Comparison of ENCODE assay signal across 10 cellular contexts in the genomic region with DNA sequence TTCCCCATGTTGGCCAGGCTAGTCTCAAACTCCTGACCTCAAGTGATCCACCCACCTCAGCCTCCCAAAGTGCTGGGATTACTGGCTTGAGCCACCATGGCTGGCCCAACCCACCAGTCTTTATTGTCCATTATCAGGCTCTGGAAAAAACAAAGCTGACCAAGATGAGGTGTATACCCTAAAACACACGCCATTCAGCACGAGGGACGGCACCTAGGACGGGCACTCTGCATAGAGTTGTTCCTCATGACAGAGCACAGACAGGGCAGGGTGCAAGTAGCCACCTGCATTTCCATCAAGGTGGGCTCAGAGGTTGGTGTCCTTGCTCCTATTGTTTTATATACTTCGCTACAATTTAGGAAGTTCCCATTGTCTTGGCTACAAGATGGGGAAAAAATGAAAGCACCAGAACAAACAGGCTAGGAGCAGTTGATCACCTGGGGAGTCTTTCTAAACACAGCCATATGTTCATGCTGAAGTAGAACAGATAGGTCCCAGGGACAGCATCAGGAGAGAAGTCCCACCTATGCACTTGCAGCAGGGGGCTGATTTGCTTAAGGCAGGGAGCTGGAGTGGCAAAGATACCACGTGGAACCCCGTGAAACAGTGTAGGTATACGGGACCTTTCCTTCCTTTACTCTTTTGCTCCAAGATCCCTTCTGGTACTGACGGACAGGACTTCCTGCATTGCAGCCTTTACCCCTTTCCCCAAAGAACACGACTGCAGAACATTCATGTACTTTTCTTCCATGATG. TPM values are rescaled to one million over a fixed set of nuclear protein-coding genes. Genes with fewer than 3 reads are reported as not detected.
DNase-seq lines count a peak whose midpoint lies in the region; ATAC-seq and TF ChIP-seq lines count a peak whose summit lies in the region.
"Had no signal": no experiment of that assay in that cellular context is flagged by ENCODE, and none has a peak within 500 bp of the region (broad histone marks: within the 10 kb centered on the region; RNA-seq: fewer than 3 reads in every experiment).

No MANE protein-coding gene starts in this region.

- no peaks in the 10 kb centered on the region for H3K27me3 Mint-ChIP-seq in activated T-cell treated with anti-CD3 and anti-CD28 coated beads, Interleukin-2, amount 50 U/mL, for 24 hours
- H3K27me3 Mint-ChIP-seq in endodermal cell (ENCODE audit: insufficient read depth) = peaks cover 2% of the 10 kb centered on the region
- H3K27me3 Mint-ChIP-seq in Caco-2 (ENCODE audit: insufficient read depth, unreplicated experiment) = no peaks in the 10 kb centered on the region

- no peak overlapping the region for H3K9ac ChIP-seq in endodermal cell (ENCODE audit: extremely low read depth, low read length, poor library complexity, severe bottlenecking)
- H3K9ac ChIP-seq: KMS-11 had no signal

- no peak for ATAC-seq in HG02610 (IDR thresholded peaks at IDR 0.05; ENCODE audit: unreplicated experiment)

- DNase-seq in activated T-cell treated with anti-CD3 and anti-CD28 coated beads, Interleukin-2, amount 50 U/mL, for 24 hours = peak; percentile 26
- DNase-seq in activated T-cell treated with anti-CD3 and anti-CD28 coated beads for 4 hours = no peak
- peak in 2 of 3 donors; percentile 7 to 36 for DNase-seq in Peyer's patch
- peak; percentile 35 for DNase-seq in endodermal cell
- DNase-seq in ureter (ENCODE audit: low spot score) = peak; percentile 33
- no peak for DNase-seq in Caco-2
- DNase-seq in H4 (ENCODE audit: low spot score) = no peak

- H3K4me1 ChIP-seq in Peyer's patch (peaks cover 0 to 32% (median 8%) of the 10 kb centered on the region in 4 donors), endodermal cell (ENCODE audit: control insufficient read depth, insufficient read depth, low read length) (no peaks in the 10 kb centered on the region), Caco-2 (peaks cover 11% of the 10 kb centered on the region; the same call in 1 of the 2 replicates)

- H3K9me3 ChIP-seq in Peyer's patch (no peaks in the 10 kb centered on the region), endodermal cell (ENCODE audit: control insufficient read depth, low read length) (no peaks in the 10 kb centered on the region), Caco-2 (no peaks in the 10 kb centered on the region)

- H3K4me3 Mint-ChIP-seq in activated T-cell treated with anti-CD3 and anti-CD28 coated beads, Interleukin-2, amount 50 U/mL, for 24 hours = no peak overlapping the region
- H3K4me3 Mint-ChIP-seq in endodermal cell (no peak overlapping the region), Caco-2 (ENCODE audit: unreplicated experiment) (no peak overlapping the region)

- intact Hi-C loops in Caco-2 (cut with micrococcal nuclease; ENCODE audit: unreplicated experiment) = no loop called here

- H3K27ac Mint-ChIP-seq in activated T-cell treated with anti-CD3 and anti-CD28 coated beads, Interleukin-2, amount 50 U/mL, for 24 hours = no peak overlapping the region
- H3K27ac Mint-ChIP-seq in endodermal cell (no peak overlapping the region), Caco-2 (ENCODE audit: unreplicated experiment) (no peak overlapping the region)
- H3K27ac Mint-ChIP-seq: CD8-positive, alpha-beta T cell had no signal

- no peak overlapping the region for H3K4me3 ChIP-seq in Peyer's patch
- H3K4me3 ChIP-seq in endodermal cell (ENCODE audit: low read length) = no peak overlapping the region
- no peak overlapping the region for H3K4me3 ChIP-seq in Caco-2 (ENCODE audit: low read depth, low read length)

- peaks cover 46% of the 10 kb centered on the region for H3K36me3 Mint-ChIP-seq in activated T-cell treated with anti-CD3 and anti-CD28 coated beads, Interleukin-2, amount 50 U/mL, for 24 hours (ENCODE audit: low read depth)
- peaks cover 16% of the 10 kb centered on the region for H3K36me3 Mint-ChIP-seq in endodermal cell (ENCODE audit: low read depth)
- H3K36me3 Mint-ChIP-seq in Caco-2 (ENCODE audit: insufficient read depth, unreplicated experiment) = peaks cover 26% of the 10 kb centered on the region

- TF ChIP-seq CTCF in Peyer's patch (IDR thresholded peaks at IDR 0.05) (no peak), endodermal cell (conservative IDR thresholded peaks at IDR 0.05) (no peak), Caco-2 (IDR thresholded peaks at IDR 0.05; ENCODE audit: insufficient read depth in 1 of 2, low read depth in 1 of 2, low read length in 1 of 2, severe bottlenecking in 1 of 2, unreplicated experiment in 1 of 2) (no peak)

- H3K36me3 ChIP-seq in Peyer's patch (peaks cover 0 to 9% (median 0%) of the 10 kb centered on the region in 3 donors), endodermal cell (ENCODE audit: control insufficient read depth, insufficient read depth, low read length) (peaks cover 13% of the 10 kb centered on the region), Caco-2 (ENCODE audit: control insufficient read depth, insufficient read depth, low read length) (no peaks in the 10 kb centered on the region)

- H3K4me1 Mint-ChIP-seq in activated T-cell treated with anti-CD3 and anti-CD28 coated beads, Interleukin-2, amount 50 U/mL, for 24 hours (ENCODE audit: low read depth) = peaks cover 39% of the 10 kb centered on the region
- peaks cover 13% of the 10 kb centered on the region for H3K4me1 Mint-ChIP-seq in endodermal cell
- H3K4me1 Mint-ChIP-seq in Caco-2 (ENCODE audit: low read depth, unreplicated experiment) = peaks cover 6% of the 10 kb centered on the region

- no peaks in the 10 kb centered on the region for H3K9me3 Mint-ChIP-seq in activated T-cell treated with anti-CD3 and anti-CD28 coated beads, Interleukin-2, amount 50 U/mL, for 24 hours
- H3K9me3 Mint-ChIP-seq in endodermal cell (no peaks in the 10 kb centered on the region), Caco-2 (ENCODE audit: unreplicated experiment) (no peaks in the 10 kb centered on the region)
- H3K9me3 Mint-ChIP-seq: CD8-positive, alpha-beta T cell had no signal

- no TSS peak for BruUV-seq in Caco-2 (replicated peaks; lab: Mats Ljungman, UMichigan)

- CTCF ChIA-PET in Caco-2 (lab: Charles Lee) = interaction anchor here (0.5 to 3.2 kb wide), 18 partner anchors 9 to 357 kb away, joined by 3 to 147 read pairs (median 6); a partner anchor contains a TSS

- H3K27me3 ChIP-seq in Peyer's patch (no peaks in the 10 kb centered on the region), endodermal cell (ENCODE audit: control insufficient read depth, insufficient read depth, low read length, poor library complexity, severe bottlenecking) (no peaks in the 10 kb centered on the region), Caco-2 (replicated peaks; ENCODE audit: control insufficient read depth, insufficient read depth, low read length) (no peaks in the 10 kb centered on the region)

- POLR2A ChIA-PET in Caco-2 (lab: Charles Lee) = interaction anchor here (1.5 kb wide), 1 partner anchor 77 kb away, joined by 6 read pairs; no protein-coding TSS in a partner anchor

- H3K27ac ChIP-seq in Peyer's patch = no peak overlapping the region
- no peak overlapping the region for H3K27ac ChIP-seq in endodermal cell (ENCODE audit: low read depth, low read length)
- H3K27ac ChIP-seq: KMS-11 had no signal

- no peak for TF ChIP-seq POLR2A in Peyer's patch (IDR thresholded peaks at IDR 0.05)

- WGBS in endodermal cell (ENCODE audit: insufficient coverage in 1 of 2, insufficient read length in 1 of 2), 2 experiments = 93 to 98% methylated on average over 8 to 10 of the region's 10 CpGs

RNA-seq across cellular contexts. Expression of a gene that starts 4.5 kb away (rescaled TPM):
- total RNA-seq in Peyer's patch (100 to 1,000 TPM; 111 to 137 (median 117) TPM), endodermal cell (100 to 1,000 TPM; 143 to 152 TPM), ureter (293 TPM), Caco-2 (2022) (215 and 219 TPM in 2 replicates)
- polyA plus RNA-seq in endodermal cell (2013, experiment 1 of 2) = 161 TPM
- polyA plus RNA-seq in endodermal cell (2013, experiment 2 of 2) = 154 TPM
- 128 and 140 TPM in 2 replicates for total RNA-seq in H4 (2014; rRNA removed; shearing (Covaris generic))

RNA-seq across cellular contexts. Expression of a gene that starts 5.0 kb away (rescaled TPM):
- total RNA-seq in Peyer's patch (not detected), endodermal cell (1 to 10 TPM; 5.1 to 7.1 TPM), ureter (1.6 TPM), Caco-2 (2022) (0.11 TPM in 1 of 2 replicates, not detected in the other)
- polyA plus RNA-seq in endodermal cell (2013, experiment 1 of 2) = 9.8 TPM
- polyA plus RNA-seq in endodermal cell (2013, experiment 2 of 2) = 9.5 TPM
- total RNA-seq in H4 (2014; rRNA removed; shearing (Covaris generic)) = 0.37 and 1.1 TPM in 2 replicates

RNA-seq across cellular contexts. Expression of a gene that starts 28.3 kb away (rescaled TPM):
- total RNA-seq in Peyer's patch = 10 to 100 TPM; 33.5 to 89.2 (median 65.0) TPM
- total RNA-seq in endodermal cell = 10 to 100 TPM; 48.8 to 73.4 TPM
- 89.8 TPM for polyA plus RNA-seq in endodermal cell (2013, experiment 1 of 2)
- polyA plus RNA-seq in endodermal cell (2013, experiment 2 of 2) = 83.0 TPM
- 75.4 TPM for total RNA-seq in ureter
- 27.8 and 30.7 TPM in 2 replicates for total RNA-seq in Caco-2 (2022)
- 53.2 and 72.4 TPM in 2 replicates for total RNA-seq in H4 (2014; rRNA removed; shearing (Covaris generic))

RNA-seq across cellular contexts. Expression of a gene that starts 33.0 kb away (rescaled TPM):
- total RNA-seq in Peyer's patch (10 to 100 TPM; 42.5 to 83.3 (median 46.7) TPM), endodermal cell (10 to 100 TPM; 25.1 to 29.8 TPM), ureter (63.4 TPM), Caco-2 (2022) (38.4 and 43.6 TPM in 2 replicates)
- polyA plus RNA-seq in endodermal cell (2013, experiment 1 of 2) = 32.0 TPM
- 27.5 TPM for polyA plus RNA-seq in endodermal cell (2013, experiment 2 of 2)
- total RNA-seq in H4 (2014; rRNA removed; shearing (Covaris generic)) = 35.8 and 40.5 TPM in 2 replicates

RNA-seq across cellular contexts. Expression of a gene that starts 39.1 kb away (rescaled TPM):
- 10 to 100 TPM; 15.9 to 58.6 (median 46.5) TPM for total RNA-seq in Peyer's patch
- 10 to 100 TPM; 17.6 to 27.9 TPM for total RNA-seq in endodermal cell
- polyA plus RNA-seq in endodermal cell (2013, experiment 1 of 2) = 80.6 TPM
- 67.8 TPM for polyA plus RNA-seq in endodermal cell (2013, experiment 2 of 2)
- total RNA-seq in ureter = 54.6 TPM
- total RNA-seq in Caco-2 (2022) = 6.2 and 7.4 TPM in 2 replicates
- total RNA-seq in H4 (2014; rRNA removed; shearing (Covaris generic)) = 2.8 and 3.9 TPM in 2 replicates

Comparison
In these comparisons a context has a peak if more than half of its experiments do, and no peak if none do; other contexts are left out.
1. DNase-seq: peak in activated T-cell treated with anti-CD3 and anti-CD28 coated beads, Interleukin-2, amount 50 U/mL, for 24 hours (single experiment), Peyer's patch (2 of 3), endodermal cell (single experiment) and ureter (single experiment); none in activated T-cell treated with anti-CD3 and anti-CD28 coated beads for 4 hours (single experiment), Caco-2 (0 of 2) and H4 (single experiment).